Comparison of ENCODE assay signal across 15 cellular contexts in the genomic region with DNA sequence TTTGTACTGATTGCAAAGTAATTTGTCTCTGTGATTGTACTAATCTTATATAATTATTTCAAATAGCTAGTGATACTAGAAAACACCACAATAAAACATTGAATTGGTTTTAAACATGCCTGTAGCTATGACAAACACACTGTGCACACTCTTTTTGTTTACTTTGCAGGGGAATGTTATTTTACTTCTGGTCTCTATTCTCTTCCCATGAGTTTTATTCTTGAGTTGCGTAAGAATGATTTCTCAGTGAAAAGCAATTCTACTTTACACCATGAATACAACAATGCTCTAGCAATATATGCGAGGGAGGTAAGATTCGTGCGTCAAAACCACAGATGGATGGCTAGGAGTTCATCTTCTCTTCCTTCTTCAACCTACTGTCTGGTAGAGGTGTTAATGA.
A peak's percentile ranks its signal among the peaks of the same experiment; 100 is the strongest.
DNase-seq lines count a peak whose midpoint lies in the region; ATAC-seq and TF ChIP-seq lines count a peak whose summit lies in the region.
"Had no signal": no experiment of that assay in that cellular context is flagged by ENCODE, and none has a peak within 500 bp of the region (broad histone marks: within the 10 kb centered on the region; RNA-seq: fewer than 3 reads in every experiment).

No MANE protein-coding gene starts in this region.

- no peak for TF ChIP-seq CTCF in AG10803 (conservative IDR thresholded peaks at IDR 0.05; ENCODE audit: low read length)

- ATAC-seq in GM19035 (IDR thresholded peaks at IDR 0.05; ENCODE audit: unreplicated experiment), result no peak
- no peak for ATAC-seq in HG02970 (IDR thresholded peaks at IDR 0.05; ENCODE audit: low FRiP score, unreplicated experiment)
- ATAC-seq: CD8-positive, alpha-beta T cell had no signal

- no peak overlapping the region for H3K4me3 ChIP-seq in AG10803 (ENCODE audit: low read length)
- H3K4me3 ChIP-seq: BLaER1 treated with 17β-estradiol and CSF1 and Interleukin-3, amounts not matched to agents 10 nM and 100 nM had no signal

- DNase-seq in AG10803 (ENCODE audit: low read depth) (peak; percentile 6), LHCN-M2 (ENCODE audit: low read depth) (peak; percentile 15), cerebellum (ENCODE audit: low spot score) (peak; percentile 8), middle frontal gyrus (ENCODE audit: extremely low spot score, low spot score) (peak; percentile 14), SHP77 treated with DMSO at 0.1 percent for 48 hours (lab: John Stamatoyannopoulos, UW) (no peak), LoVo (ENCODE audit: low spot score) (no peak)
- DNase-seq: 8988T; Calu3; CD8-positive, alpha-beta T cell; DMS79 treated with DMSO at 0.1 percent for 48 hours; GF-D8; H9 had no signal

Comparison
In these comparisons a context has a peak if more than half of its experiments do, and no peak if none do; other contexts are left out.
1. DNase-seq: peak in AG10803 (single experiment), LHCN-M2 (single experiment), cerebellum (single experiment) and middle frontal gyrus (single experiment); none in SHP77 treated with DMSO at 0.1 percent for 48 hours (single experiment) and LoVo (single experiment).